Comparison of ENCODE assay signal across 31 cellular contexts in genomic region chr10:98168766-98169165, GRCh38. TPM values are rescaled to one million over a fixed set of nuclear protein-coding genes. Genes with fewer than 3 reads are reported as not detected.
DNase-seq lines count a peak whose midpoint lies in the region; ATAC-seq, FAIRE-seq and TF ChIP-seq lines count a peak whose summit lies in the region.
"Had no signal": no experiment of that assay in that cellular context is flagged by ENCODE, and none has a peak within 500 bp of the region (broad histone marks: within the 10 kb centered on the region; RNA-seq: fewer than 3 reads in every experiment).

No MANE protein-coding gene starts in this region.

- POLR2A ChIA-PET in GM12878 (lab: Charles Lee), result interaction anchor here (1.1 to 1.2 kb wide), 2 partner anchors 29 to 34 kb away, joined by 3 to 6 read pairs; partner anchors contain the start of gene R3HCC1L

- no peak for TF ChIP-seq CTCF in DOHH2 (IDR thresholded peaks at IDR 0.05; ENCODE audit: low read depth, low read length, poor library complexity, severe bottlenecking)
- TF ChIP-seq CTCF in GM12878 (IDR thresholded peaks at IDR 0.05 in 2 of 3, conservative IDR thresholded peaks at IDR 0.05 in 1 of 3; ENCODE audit: control insufficient read depth in 2 of 3, extremely low read depth in 1 of 3, insufficient read depth in 1 of 3, low read depth in 3 of 3, low read length in 3 of 3), result no peak
- TF ChIP-seq CTCF in mucosa of descending colon (IDR thresholded peaks at IDR 0.05), result no peak

- in situ Hi-C loops in GM12878 (cut with MboI), result no loop called here

- no TSS peak for BruUV-seq in GM12878 (replicated peaks; lab: Mats Ljungman, UMichigan)

- H3K4me2 ChIP-seq in DOHH2 (ENCODE audit: low read length) (peak overlapping the region; percentile 74), GM12878 (ENCODE audit: control insufficient read depth, insufficient read depth) (0 out of 2 replicates have a peak overlapping the region, but pooled peaks have one; percentile 17)

- H3K36me3 ChIP-seq in DOHH2 (ENCODE audit: control insufficient read depth, low read length), result peaks cover 94% of the 10 kb centered on the region
- peaks cover 6 to 19% of the 10 kb centered on the region in 2 experiments for H3K36me3 ChIP-seq in GM12878 (ENCODE audit: control insufficient read depth in 2 of 2, insufficient read depth in 2 of 2, low read length in 1 of 2)
- no peaks in the 10 kb centered on the region for H3K36me3 ChIP-seq in mucosa of descending colon (ENCODE audit: low read depth)
- H3K36me3 ChIP-seq: BE2C, colonic mucosa, prostate gland, thyroid gland had no signal

- H3K9me3 ChIP-seq in DOHH2 (ENCODE audit: control insufficient read depth, insufficient read depth, low read length) (no peaks in the 10 kb centered on the region), GM12878 (replicated peaks; ENCODE audit: control insufficient read depth, insufficient read depth, low read length) (no peaks in the 10 kb centered on the region), mucosa of descending colon (no peaks in the 10 kb centered on the region)
- H3K9me3 ChIP-seq: ascending aorta, BE2C, colonic mucosa, prostate gland, right lobe of liver, stomach, thyroid gland, vagina had no signal

- RAD21 ChIA-PET in GM12878 (lab: Charles Lee; ENCODE audit: unreplicated experiment), result interaction anchor here (1.3 to 1.7 kb wide), 4 partner anchors 18 to 154 kb away, joined by 4 to 5 read pairs (median 4); partner anchors contain the start of gene R3HCC1L

- FAIRE-seq in GM12878 (lab: Jason Lieb, UNC), result no peak
- FAIRE-seq: kidney had no signal

- no peak overlapping the region for H2AFZ ChIP-seq in GM12878 (ENCODE audit: control insufficient read depth, low read depth, low read length)

- H3K4me1 ChIP-seq in DOHH2 (ENCODE audit: control insufficient read depth, low read length), result peaks cover 74% of the 10 kb centered on the region
- H3K4me1 ChIP-seq in GM12878 (ENCODE audit: control insufficient read depth, insufficient read depth, low read length), result peaks cover 24% of the 10 kb centered on the region
- no peaks in the 10 kb centered on the region for H3K4me1 ChIP-seq in mucosa of descending colon (ENCODE audit: low read depth)
- H3K4me1 ChIP-seq: BE2C, colonic mucosa, prostate gland had no signal

- H4K20me1 ChIP-seq in DOHH2 (ENCODE audit: control insufficient read depth, insufficient read depth, low read depth, low read length), result no peaks in the 10 kb centered on the region
- peaks cover 8% of the 10 kb centered on the region; the same call in 1 of the 2 replicates for H4K20me1 ChIP-seq in GM12878 (ENCODE audit: control insufficient read depth, insufficient read depth)

- ATAC-seq in GM12878 (no peak), mucosa of descending colon (peak; percentile 83), HG02763 (IDR thresholded peaks at IDR 0.05; ENCODE audit: unreplicated experiment) (no peak)
- ATAC-seq: naive thymus-derived CD8-positive, alpha-beta T cell; right lobe of liver; Right ventricle myocardium inferior; SK-N-SH treated with all-trans-retinoic acid at 6 μM for 48 hours had no signal

- DNase-seq in NAMALWA (ENCODE audit: low spot score) (peak; percentile 64), GM12878 (ENCODE audit: low read depth, low spot score) (no peak), mucosa of descending colon (peak in 1 of 3 donors; percentile 19), hepatic stellate cell (ENCODE audit: low spot score) (no peak), NCI-H1436 treated with DMSO at 0.1 percent for 48 hours (lab: John Stamatoyannopoulos, UW) (no peak)
- no peak for DNase-seq in stimulated activated naive CD4-positive, alpha-beta T cell (lab: John Stamatoyannopoulos, UW)
- DNase-seq: activated CD4-positive, alpha-beta T cell treated with anti-CD3 and anti-CD28 coated beads for 48 hours; activated effector memory CD4-positive, alpha-beta T cell treated with anti-CD3 and anti-CD28 coated beads, Interleukin-2, amount 50 U/mL, for 16 hours; activated T-cell treated with anti-CD3 and anti-CD28 coated beads, Interleukin-2, amount 50 U/mL, for 1 hour; BE2C; colonic mucosa; DMS153; effector CD8-positive, alpha-beta T cell; kidney; naive thymus-derived CD8-positive, alpha-beta T cell; NCI-H1105; NCI-H1930; NCI-H524 treated with DMSO at 0.1 percent for 48 hours; occipital lobe; right lobe of liver; stimulated activated CD4-positive, alpha-beta T cell treated with anti-CD3 and anti-CD28 coated beads, Interleukin-12 subunit alpha, Interleukin-12 subunit beta, amount 100 ng/mL, for 4 hours; stimulated activated CD4-positive, alpha-beta T cell treated with anti-CD3 and anti-CD28 coated beads, Interleukin-2, amount 100 ng/mL, for 48 hours; stomach; thyroid gland had no signal

- no peak for TF ChIP-seq POLR2A in GM12878 (IDR thresholded peaks at IDR 0.05; ENCODE audit: low read depth, low read length)

- SMC1A ChIA-PET in GM12878 (lab: Charles Lee; ENCODE audit: uncharacterized antibody, unreplicated experiment), result interaction anchor here (0.8 to 2.9 kb wide), 11 partner anchors 18 to 235 kb away, joined by 3 to 16 read pairs (median 3); partner anchors contain the start of gene R3HCC1L

- WGBS in GM12878 (ENCODE audit: insufficient coverage, insufficient replicate concordance, low lambda C conversion rate, missing lambda C conversion rate), result 92% methylated on average over 3 of the region's 3 CpGs

- no peak for TF ChIP-seq RAD21 in GM12878 (IDR thresholded peaks at IDR 0.05; ENCODE audit: insufficient read depth, low read depth, low read length)

- TF ChIP-seq EP300 in GM12878 (IDR thresholded peaks at IDR 0.05; ENCODE audit: borderline replicate concordance in 1 of 2, control insufficient read depth in 1 of 2, low read depth in 2 of 2, low read length in 2 of 2), result no peak

- H3K4me3 ChIP-seq in DOHH2 (ENCODE audit: low read length) (peak overlapping the region; percentile 65), GM12878 (no peak overlapping the region), mucosa of descending colon (no peak overlapping the region)
- H3K4me3 ChIP-seq: ascending aorta, colonic mucosa, prostate gland, right lobe of liver, stomach, thyroid gland, vagina had no signal

- H3K79me2 ChIP-seq in DOHH2 (ENCODE audit: control insufficient read depth, low read length) (peaks cover 79% of the 10 kb centered on the region), GM12878 (ENCODE audit: control insufficient read depth, insufficient read depth, low read length) (no peaks in the 10 kb centered on the region)

- CTCF ChIA-PET in GM12878 (lab: Yijun Ruan, JAX), result interaction anchor here (0.6 to 4.5 kb wide), 13 partner anchors 10 to 701 kb away, joined by 3 to 42 read pairs (median 9); partner anchors contain the start of gene R3HCC1L

- H3K9me2 ChIP-seq in DOHH2 (replicated peaks; ENCODE audit: control insufficient read depth, low read length), result no peaks in the 10 kb centered on the region

- H3K27me3 ChIP-seq in DOHH2 (ENCODE audit: control insufficient read depth, low read length) (no peaks in the 10 kb centered on the region), GM12878 (replicated peaks in 1 of 2; ENCODE audit: control insufficient read depth in 2 of 2, insufficient read depth in 2 of 2, low read length in 1 of 2) (no peaks in the 10 kb centered on the region)
- H3K27me3 ChIP-seq: ascending aorta, BE2C, colonic mucosa, right lobe of liver, stomach, thyroid gland, vagina had no signal

- intact Hi-C loops in GM12878 (cut with micrococcal nuclease; ENCODE audit: unreplicated experiment) (no loop called here), mucosa of descending colon (cut with DNase I, micrococcal nuclease) (no loop called here)

- H3K27ac ChIP-seq in DOHH2 (ENCODE audit: low read depth, low read length), result peak overlapping the region; percentile 99
- H3K27ac ChIP-seq in GM12878 (ENCODE audit: control insufficient read depth, insufficient read depth), result no peak overlapping the region
- H3K27ac ChIP-seq: ascending aorta, colonic mucosa, prostate gland, right lobe of liver, stomach, thyroid gland, vagina had no signal

- peaks cover 55% of the 10 kb centered on the region for H3F3A ChIP-seq in DOHH2 (ENCODE audit: control insufficient read depth, insufficient read depth)

- H3K9ac ChIP-seq in GM12878 (ENCODE audit: control insufficient read depth, insufficient read depth, low read length), result no peak overlapping the region

TF ChIP-seq in GM12878, 131 proteins besides CTCF, POLR2A, EP300 and RAD21 (continues in another document):
- no peak for TF ChIP-seq ELK1 (IDR thresholded peaks at IDR 0.05; ENCODE audit: low read depth, low read length)
- TF ChIP-seq KLF5 (IDR thresholded peaks at IDR 0.05; ENCODE audit: partially characterized antibody), result no peak
- no peak for TF ChIP-seq SREBF1 (IDR thresholded peaks at IDR 0.05; ENCODE audit: low read length)
- no peak for TF ChIP-seq ATF7 (IDR thresholded peaks at IDR 0.05; ENCODE audit: low read depth)
- no peak for TF ChIP-seq ZSCAN29 (IDR thresholded peaks at IDR 0.05)
- TF ChIP-seq CREM (IDR thresholded peaks at IDR 0.05; ENCODE audit: low read depth), result no peak
- no peak for TF ChIP-seq GATAD2B (conservative IDR thresholded peaks at IDR 0.05; ENCODE audit: low read depth)

RNA-seq across cellular contexts. Expression of gene R3HCC1L, which starts 34.3 kb away (rescaled TPM):
- 59.1 and 61.5 TPM in 2 replicates for total RNA-seq in GM12878 (2013; cell fraction: nucleolus; rRNA removed)
- total RNA-seq in GM12878 (2014; rRNA removed) (12.1 and 15.8 TPM in 2 replicates), GM12878 (2014; rRNA removed; fragmentation: Illumina TruSeq; extraction: Trizol) (19.7 and 20.3 TPM in 2 replicates), GM12878 (2021) (12.9 and 13.7 TPM in 2 replicates), mucosa of descending colon (10 to 100 TPM; 15.3 to 22.8 (median 18.8) TPM)
- polyA plus RNA-seq in GM12878 (2011; ENCODE audit: low read depth), result 6.5 TPM
- polyA plus RNA-seq in GM12878 (2011; rRNA removed) (16.2 and 19.5 TPM in 2 replicates), GM12878 (2014; fragmentation: Illumina TruSeq; extraction: Trizol) (19.4 and 27.7 TPM in 2 replicates), GM12878 (2014; fragmentation: Nextera tagmentation; extraction: Ambion mirVana) (10 to 100 TPM; 11.3 to 14.7 TPM), GM12878 (2014; rRNA removed) (12.4 and 13.8 TPM in 2 replicates), GM12878 (2016; fragmentation: Nextera tagmentation; extraction: Ambion mirVana) (10 to 100 TPM; 16.0 to 19.9 TPM)
- 9.3 and 9.4 TPM in 2 replicates for polyA plus RNA-seq in GM12878 (2011; cell fraction: cytosol; rRNA removed)
- 12.7 and 14.3 TPM in 2 replicates for polyA plus RNA-seq in GM12878 (2011; cell fraction: nucleus; rRNA removed)
- 9.5 and 12.9 TPM in 2 replicates for polyA plus RNA-seq in GM12878 (2012)
- polyA minus RNA-seq in GM12878 (2011; rRNA and poly(A)+ RNA removed), result 20.3 and 30.3 TPM in 2 replicates
- 5.5 and 8.2 TPM in 2 replicates for polyA minus RNA-seq in GM12878 (2011; cell fraction: cytosol; rRNA and poly(A)+ RNA removed)
- polyA minus RNA-seq in GM12878 (2011; cell fraction: nucleus; rRNA and poly(A)+ RNA removed), result 25.0 and 29.6 TPM in 2 replicates
